ENCODE assay signal across 1 cellular context in genomic region chr19:19276851-19277250, GRCh38.
TF ChIP-seq lines count a peak whose summit lies in the region.

No MANE protein-coding gene starts in this region.

TF ChIP-seq in IMR-90, 13 proteins besides CTCF, POLR2A, EP300 and RAD21:
- TF ChIP-seq RFX5 (IDR thresholded peaks at IDR 0.05; ENCODE audit: low read depth, low read length) (no peak), CEBPB (IDR thresholded peaks at IDR 0.05; ENCODE audit: low read depth, low read length) (no peak), MXI1 (IDR thresholded peaks at IDR 0.05; ENCODE audit: borderline replicate concordance, low read depth, low read length) (no peak), USF2 (IDR thresholded peaks at IDR 0.05; ENCODE audit: low read depth, low read length) (no peak), MAFK (IDR thresholded peaks at IDR 0.05; ENCODE audit: low read depth, low read length) (no peak), ELK1 (IDR thresholded peaks at IDR 0.05; ENCODE audit: borderline replicate concordance, low read depth, low read length) (no peak), BHLHE40 (IDR thresholded peaks at IDR 0.05; ENCODE audit: low read depth, low read length) (no peak), RCOR1 (IDR thresholded peaks at IDR 0.05; ENCODE audit: insufficient replicate concordance, low read length) (no peak), SMC3 (IDR thresholded peaks at IDR 0.05; ENCODE audit: low read depth, low read length) (no peak), NFE2L2 (IDR thresholded peaks at IDR 0.05; ENCODE audit: low read depth, low read length) (no peak), FOS (IDR thresholded peaks at IDR 0.05; ENCODE audit: low read depth, low read length) (no peak), CHD1 (IDR thresholded peaks at IDR 0.05; ENCODE audit: low read depth, low read length) (no peak), MAZ (IDR thresholded peaks at IDR 0.05; ENCODE audit: borderline replicate concordance, low read depth, low read length) (no peak)
